Comparison of ENCODE assay signal across 1 cellular context in the genomic region with DNA sequence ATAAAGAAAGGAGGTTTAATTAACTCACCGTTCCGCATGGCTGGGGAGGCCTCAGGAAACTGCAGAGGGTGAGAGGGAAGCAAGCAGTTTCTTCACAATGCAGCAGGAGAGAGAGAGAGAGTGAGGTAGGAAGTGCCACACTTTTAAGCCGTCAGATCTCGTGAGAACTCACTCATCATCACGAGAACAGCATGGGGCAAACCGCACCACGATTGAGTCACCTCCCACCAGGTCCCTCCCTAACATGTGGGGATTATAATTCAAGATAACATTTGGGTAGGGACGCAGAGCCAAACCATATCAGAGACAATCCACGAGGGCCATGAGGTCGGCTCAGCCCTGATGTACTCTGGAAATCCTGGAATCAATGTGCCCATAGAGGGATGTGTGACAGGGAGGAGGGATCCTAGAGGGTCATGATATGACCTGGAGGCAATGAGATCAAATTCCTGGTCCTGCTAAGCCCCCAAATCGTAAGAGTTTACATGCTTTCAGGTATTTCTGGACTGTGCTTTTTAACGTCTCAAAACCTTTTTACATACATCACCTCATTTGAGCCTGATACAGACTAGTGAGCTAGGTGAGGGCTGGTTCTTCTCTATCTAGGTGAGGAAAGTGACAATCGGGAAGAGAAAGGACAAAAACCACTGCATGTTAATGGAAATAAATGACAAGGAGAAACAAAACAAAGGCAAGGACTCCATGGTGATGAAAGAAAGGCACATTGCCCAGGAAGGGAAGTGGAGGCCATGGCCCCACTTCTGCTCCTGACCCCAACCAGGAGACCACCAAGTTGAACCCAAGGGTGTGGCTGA.
TF ChIP-seq lines count a peak whose summit lies in the region.

No MANE protein-coding gene starts in this region.

TF ChIP-seq in K562, 482 proteins besides CTCF, POLR2A, EP300 and RAD21 (continued from another document and continues in another):
- TF ChIP-seq, protein P1, sequence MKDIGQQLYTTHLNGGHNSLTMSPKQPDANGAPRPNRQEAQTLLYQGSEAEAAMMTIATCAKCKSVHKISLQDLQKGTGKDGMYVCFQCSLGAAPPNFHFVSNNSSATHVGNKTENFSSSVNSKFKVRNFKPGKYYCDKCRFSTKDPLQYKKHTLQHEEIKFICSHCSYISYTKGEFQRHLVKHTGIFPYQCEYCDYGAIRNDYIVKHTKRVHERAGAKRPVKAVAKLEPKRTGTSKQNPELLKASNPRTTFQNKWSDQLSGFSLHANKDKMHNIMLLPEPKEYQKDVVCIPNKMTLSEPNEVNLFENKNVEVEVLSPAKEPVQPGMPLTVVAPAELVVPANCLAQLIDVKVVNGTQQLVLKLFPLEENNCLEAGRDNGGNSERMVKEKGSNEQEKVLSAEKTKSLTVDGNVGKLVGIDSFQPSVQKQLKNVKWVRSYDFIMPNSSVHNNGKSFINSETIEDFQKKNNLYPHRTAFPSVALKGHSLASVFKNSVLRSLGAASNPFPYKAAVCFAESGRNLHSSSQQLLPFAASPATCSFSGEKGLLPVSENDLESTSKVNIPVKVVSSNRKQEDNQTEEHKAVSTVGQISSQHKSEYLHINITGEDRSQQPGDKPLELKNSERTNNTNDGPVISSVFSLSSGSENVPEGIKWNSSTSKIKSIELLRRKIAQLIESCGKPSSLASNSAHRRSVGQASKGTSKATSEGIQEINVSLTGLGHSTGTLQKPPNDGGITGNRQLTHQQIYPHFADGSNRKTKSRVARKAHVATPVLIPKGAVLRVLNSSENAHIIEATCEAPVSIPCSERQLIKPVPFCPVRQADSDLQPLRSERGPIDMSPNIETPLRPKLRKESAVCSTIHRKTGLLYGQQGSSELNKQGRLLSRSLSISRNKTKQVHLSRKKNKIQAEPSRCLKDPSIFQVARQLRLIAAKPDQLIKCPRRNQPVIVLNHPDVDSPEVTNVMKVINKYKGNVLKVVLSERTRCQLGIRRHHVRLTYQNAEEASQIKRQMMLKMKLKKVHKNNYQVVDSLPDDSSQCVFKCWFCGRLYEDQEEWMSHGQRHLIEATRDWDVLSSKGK (CRISPR knock-in tag; IDR thresholded peaks at IDR 0.05): no peak
- TF ChIP-seq PHF8 (IDR thresholded peaks at IDR 0.05; ENCODE audit: borderline replicate concordance, low read length): peak; percentile 84
- peak; percentile 95 for TF ChIP-seq RBM25 (IDR thresholded peaks at IDR 0.05; ENCODE audit: low read depth, low read length, severe bottlenecking)
- no peak for TF ChIP-seq ILK (tag; IDR thresholded peaks at IDR 0.05; ENCODE audit: borderline replicate concordance, low read depth)
- no peak for TF ChIP-seq HEY1 (CRISPR knock-in tag; IDR thresholded peaks at IDR 0.05; ENCODE audit: borderline replicate concordance)
- TF ChIP-seq KAT7 (CRISPR knock-in tag; IDR thresholded peaks at IDR 0.05; ENCODE audit: borderline replicate concordance): peak; percentile 69; the same call in 1 of the 2 replicates
- no peak for TF ChIP-seq NR3C1 (CRISPR knock-in tag; IDR thresholded peaks at IDR 0.05)
- no peak for TF ChIP-seq MTF1 (CRISPR knock-in tag; IDR thresholded peaks at IDR 0.05; ENCODE audit: borderline replicate concordance)
- TF ChIP-seq, protein P2, sequence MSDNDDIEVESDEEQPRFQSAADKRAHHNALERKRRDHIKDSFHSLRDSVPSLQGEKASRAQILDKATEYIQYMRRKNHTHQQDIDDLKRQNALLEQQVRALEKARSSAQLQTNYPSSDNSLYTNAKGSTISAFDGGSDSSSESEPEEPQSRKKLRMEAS (CRISPR knock-in tag; IDR thresholded peaks at IDR 0.05): peak; percentile 91
- TF ChIP-seq GABPB1 (CRISPR knock-in tag; IDR thresholded peaks at IDR 0.05): peak; percentile 64; the same call in 1 of the 2 replicates
- TF ChIP-seq CHD4 (IDR thresholded peaks at IDR 0.05; ENCODE audit: insufficient read depth, insufficient replicate concordance, low read depth, low read length, poor library complexity, severe bottlenecking): no peak
- TF ChIP-seq, protein P3, sequence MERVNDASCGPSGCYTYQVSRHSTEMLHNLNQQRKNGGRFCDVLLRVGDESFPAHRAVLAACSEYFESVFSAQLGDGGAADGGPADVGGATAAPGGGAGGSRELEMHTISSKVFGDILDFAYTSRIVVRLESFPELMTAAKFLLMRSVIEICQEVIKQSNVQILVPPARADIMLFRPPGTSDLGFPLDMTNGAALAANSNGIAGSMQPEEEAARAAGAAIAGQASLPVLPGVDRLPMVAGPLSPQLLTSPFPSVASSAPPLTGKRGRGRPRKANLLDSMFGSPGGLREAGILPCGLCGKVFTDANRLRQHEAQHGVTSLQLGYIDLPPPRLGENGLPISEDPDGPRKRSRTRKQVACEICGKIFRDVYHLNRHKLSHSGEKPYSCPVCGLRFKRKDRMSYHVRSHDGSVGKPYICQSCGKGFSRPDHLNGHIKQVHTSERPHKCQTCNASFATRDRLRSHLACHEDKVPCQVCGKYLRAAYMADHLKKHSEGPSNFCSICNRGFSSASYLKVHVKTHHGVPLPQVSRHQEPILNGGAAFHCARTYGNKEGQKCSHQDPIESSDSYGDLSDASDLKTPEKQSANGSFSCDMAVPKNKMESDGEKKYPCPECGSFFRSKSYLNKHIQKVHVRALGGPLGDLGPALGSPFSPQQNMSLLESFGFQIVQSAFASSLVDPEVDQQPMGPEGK (CRISPR knock-in tag; IDR thresholded peaks at IDR 0.05; ENCODE audit: borderline replicate concordance): no peak
- no peak for TF ChIP-seq HOXB6 (CRISPR knock-in tag; IDR thresholded peaks at IDR 0.05; ENCODE audit: borderline replicate concordance)
- TF ChIP-seq RCOR1 (IDR thresholded peaks at IDR 0.05; ENCODE audit: borderline replicate concordance in 1 of 2, low read depth in 2 of 2, low read length in 2 of 2): peak; percentile 84 to 98
- TF ChIP-seq ZNF23 (CRISPR knock-in tag; IDR thresholded peaks at IDR 0.05): no peak
- TF ChIP-seq, protein P4, sequence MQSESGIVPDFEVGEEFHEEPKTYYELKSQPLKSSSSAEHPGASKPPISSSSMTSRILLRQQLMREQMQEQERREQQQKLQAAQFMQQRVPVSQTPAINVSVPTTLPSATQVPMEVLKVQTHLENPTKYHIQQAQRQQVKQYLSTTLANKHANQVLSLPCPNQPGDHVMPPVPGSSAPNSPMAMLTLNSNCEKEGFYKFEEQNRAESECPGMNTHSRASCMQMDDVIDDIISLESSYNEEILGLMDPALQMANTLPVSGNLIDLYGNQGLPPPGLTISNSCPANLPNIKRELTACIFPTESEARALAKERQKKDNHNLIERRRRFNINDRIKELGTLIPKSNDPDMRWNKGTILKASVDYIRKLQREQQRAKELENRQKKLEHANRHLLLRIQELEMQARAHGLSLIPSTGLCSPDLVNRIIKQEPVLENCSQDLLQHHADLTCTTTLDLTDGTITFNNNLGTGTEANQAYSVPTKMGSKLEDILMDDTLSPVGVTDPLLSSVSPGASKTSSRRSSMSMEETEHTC (IDR thresholded peaks at IDR 0.05): peak; percentile 84
- TF ChIP-seq, protein P5, sequence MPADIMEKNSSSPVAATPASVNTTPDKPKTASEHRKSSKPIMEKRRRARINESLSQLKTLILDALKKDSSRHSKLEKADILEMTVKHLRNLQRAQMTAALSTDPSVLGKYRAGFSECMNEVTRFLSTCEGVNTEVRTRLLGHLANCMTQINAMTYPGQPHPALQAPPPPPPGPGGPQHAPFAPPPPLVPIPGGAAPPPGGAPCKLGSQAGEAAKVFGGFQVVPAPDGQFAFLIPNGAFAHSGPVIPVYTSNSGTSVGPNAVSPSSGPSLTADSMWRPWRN (IDR thresholded peaks at IDR 0.05; ENCODE audit: low read depth): peak; percentile 85
- no peak for TF ChIP-seq ZNF76 (CRISPR knock-in tag; IDR thresholded peaks at IDR 0.05; ENCODE audit: borderline replicate concordance)
- TF ChIP-seq NFE2 (IDR thresholded peaks at IDR 0.05; ENCODE audit: low read depth): peak; percentile 20; the same call in 1 of the 2 replicates
- TF ChIP-seq SRF (CRISPR knock-in tag; IDR thresholded peaks at IDR 0.05): 0 out of 4 replicates have a peak, but pooled peaks of 1 of the 2 experiments have one; percentile 46
- no peak for TF ChIP-seq ZNF324 (CRISPR knock-in tag; IDR thresholded peaks at IDR 0.05)
- TF ChIP-seq BDP1 (IDR thresholded peaks at IDR 0.05; ENCODE audit: insufficient read depth, insufficient read length): no peak
- peak; percentile 93 for TF ChIP-seq ARHGAP35 (IDR thresholded peaks at IDR 0.05; ENCODE audit: partially characterized antibody)
- no peak for TF ChIP-seq IFI16 (CRISPR knock-in tag; IDR thresholded peaks at IDR 0.05)
- TF ChIP-seq, protein P6, sequence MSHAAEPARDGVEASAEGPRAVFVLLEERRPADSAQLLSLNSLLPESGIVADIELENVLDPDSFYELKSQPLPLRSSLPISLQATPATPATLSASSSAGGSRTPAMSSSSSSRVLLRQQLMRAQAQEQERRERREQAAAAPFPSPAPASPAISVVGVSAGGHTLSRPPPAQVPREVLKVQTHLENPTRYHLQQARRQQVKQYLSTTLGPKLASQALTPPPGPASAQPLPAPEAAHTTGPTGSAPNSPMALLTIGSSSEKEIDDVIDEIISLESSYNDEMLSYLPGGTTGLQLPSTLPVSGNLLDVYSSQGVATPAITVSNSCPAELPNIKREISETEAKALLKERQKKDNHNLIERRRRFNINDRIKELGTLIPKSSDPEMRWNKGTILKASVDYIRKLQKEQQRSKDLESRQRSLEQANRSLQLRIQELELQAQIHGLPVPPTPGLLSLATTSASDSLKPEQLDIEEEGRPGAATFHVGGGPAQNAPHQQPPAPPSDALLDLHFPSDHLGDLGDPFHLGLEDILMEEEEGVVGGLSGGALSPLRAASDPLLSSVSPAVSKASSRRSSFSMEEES (CRISPR knock-in tag; IDR thresholded peaks at IDR 0.05): peak; percentile 14; the same call in 1 of the 2 replicates
- peak; percentile 55; the same call in 1 of the 2 replicates for TF ChIP-seq ZKSCAN1 (IDR thresholded peaks at IDR 0.05; ENCODE audit: low read depth, low read length)
- peak; percentile 87 to 92 for TF ChIP-seq TRIM24 (IDR thresholded peaks at IDR 0.05)
- TF ChIP-seq TAF9B (IDR thresholded peaks at IDR 0.05; ENCODE audit: partially characterized antibody): peak; percentile 93
- TF ChIP-seq ZNF589 (CRISPR knock-in tag; IDR thresholded peaks at IDR 0.05; ENCODE audit: low read depth): no peak
- no peak for TF ChIP-seq THRAP3 (IDR thresholded peaks at IDR 0.05; ENCODE audit: borderline replicate concordance)
- TF ChIP-seq, protein P7, sequence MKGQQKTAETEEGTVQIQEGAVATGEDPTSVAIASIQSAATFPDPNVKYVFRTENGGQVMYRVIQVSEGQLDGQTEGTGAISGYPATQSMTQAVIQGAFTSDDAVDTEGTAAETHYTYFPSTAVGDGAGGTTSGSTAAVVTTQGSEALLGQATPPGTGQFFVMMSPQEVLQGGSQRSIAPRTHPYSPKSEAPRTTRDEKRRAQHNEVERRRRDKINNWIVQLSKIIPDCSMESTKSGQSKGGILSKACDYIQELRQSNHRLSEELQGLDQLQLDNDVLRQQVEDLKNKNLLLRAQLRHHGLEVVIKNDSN (CRISPR knock-in tag; IDR thresholded peaks at IDR 0.05): 0 out of 2 replicates have a peak, but pooled peaks have one; percentile 30
- TF ChIP-seq, protein P8, sequence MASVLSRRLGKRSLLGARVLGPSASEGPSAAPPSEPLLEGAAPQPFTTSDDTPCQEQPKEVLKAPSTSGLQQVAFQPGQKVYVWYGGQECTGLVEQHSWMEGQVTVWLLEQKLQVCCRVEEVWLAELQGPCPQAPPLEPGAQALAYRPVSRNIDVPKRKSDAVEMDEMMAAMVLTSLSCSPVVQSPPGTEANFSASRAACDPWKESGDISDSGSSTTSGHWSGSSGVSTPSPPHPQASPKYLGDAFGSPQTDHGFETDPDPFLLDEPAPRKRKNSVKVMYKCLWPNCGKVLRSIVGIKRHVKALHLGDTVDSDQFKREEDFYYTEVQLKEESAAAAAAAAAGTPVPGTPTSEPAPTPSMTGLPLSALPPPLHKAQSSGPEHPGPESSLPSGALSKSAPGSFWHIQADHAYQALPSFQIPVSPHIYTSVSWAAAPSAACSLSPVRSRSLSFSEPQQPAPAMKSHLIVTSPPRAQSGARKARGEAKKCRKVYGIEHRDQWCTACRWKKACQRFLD (CRISPR knock-in tag; IDR thresholded peaks at IDR 0.05): no peak
- peak; percentile 26 to 50; a peak in 2 of 4 replicates for TF ChIP-seq NONO (IDR thresholded peaks at IDR 0.05; ENCODE audit: low read depth in 2 of 2, low read length in 1 of 2)
- peak; percentile 99 for TF ChIP-seq CHD2 (IDR thresholded peaks at IDR 0.05; ENCODE audit: low read depth, low read length)
- TF ChIP-seq ZNF444 (CRISPR knock-in tag; IDR thresholded peaks at IDR 0.05): no peak
- no peak for TF ChIP-seq SREBF2 (CRISPR knock-in tag; IDR thresholded peaks at IDR 0.05)
- TF ChIP-seq MIER1 (IDR thresholded peaks at IDR 0.05; ENCODE audit: low read depth): peak; percentile 52; the same call in 1 of the 2 replicates
- peak; percentile 85 for TF ChIP-seq CREM (IDR thresholded peaks at IDR 0.05; ENCODE audit: low read depth)
- peak; percentile 88 for TF ChIP-seq ELF1 (tag; IDR thresholded peaks at IDR 0.05)
- TF ChIP-seq DIDO1 (tag; IDR thresholded peaks at IDR 0.05; ENCODE audit: low read depth): no peak
- TF ChIP-seq HDAC8 (tag; IDR thresholded peaks at IDR 0.05): no peak
- peak; percentile 95 for TF ChIP-seq POLR2H (tag; IDR thresholded peaks at IDR 0.05; ENCODE audit: low read depth)
- TF ChIP-seq, protein P9, sequence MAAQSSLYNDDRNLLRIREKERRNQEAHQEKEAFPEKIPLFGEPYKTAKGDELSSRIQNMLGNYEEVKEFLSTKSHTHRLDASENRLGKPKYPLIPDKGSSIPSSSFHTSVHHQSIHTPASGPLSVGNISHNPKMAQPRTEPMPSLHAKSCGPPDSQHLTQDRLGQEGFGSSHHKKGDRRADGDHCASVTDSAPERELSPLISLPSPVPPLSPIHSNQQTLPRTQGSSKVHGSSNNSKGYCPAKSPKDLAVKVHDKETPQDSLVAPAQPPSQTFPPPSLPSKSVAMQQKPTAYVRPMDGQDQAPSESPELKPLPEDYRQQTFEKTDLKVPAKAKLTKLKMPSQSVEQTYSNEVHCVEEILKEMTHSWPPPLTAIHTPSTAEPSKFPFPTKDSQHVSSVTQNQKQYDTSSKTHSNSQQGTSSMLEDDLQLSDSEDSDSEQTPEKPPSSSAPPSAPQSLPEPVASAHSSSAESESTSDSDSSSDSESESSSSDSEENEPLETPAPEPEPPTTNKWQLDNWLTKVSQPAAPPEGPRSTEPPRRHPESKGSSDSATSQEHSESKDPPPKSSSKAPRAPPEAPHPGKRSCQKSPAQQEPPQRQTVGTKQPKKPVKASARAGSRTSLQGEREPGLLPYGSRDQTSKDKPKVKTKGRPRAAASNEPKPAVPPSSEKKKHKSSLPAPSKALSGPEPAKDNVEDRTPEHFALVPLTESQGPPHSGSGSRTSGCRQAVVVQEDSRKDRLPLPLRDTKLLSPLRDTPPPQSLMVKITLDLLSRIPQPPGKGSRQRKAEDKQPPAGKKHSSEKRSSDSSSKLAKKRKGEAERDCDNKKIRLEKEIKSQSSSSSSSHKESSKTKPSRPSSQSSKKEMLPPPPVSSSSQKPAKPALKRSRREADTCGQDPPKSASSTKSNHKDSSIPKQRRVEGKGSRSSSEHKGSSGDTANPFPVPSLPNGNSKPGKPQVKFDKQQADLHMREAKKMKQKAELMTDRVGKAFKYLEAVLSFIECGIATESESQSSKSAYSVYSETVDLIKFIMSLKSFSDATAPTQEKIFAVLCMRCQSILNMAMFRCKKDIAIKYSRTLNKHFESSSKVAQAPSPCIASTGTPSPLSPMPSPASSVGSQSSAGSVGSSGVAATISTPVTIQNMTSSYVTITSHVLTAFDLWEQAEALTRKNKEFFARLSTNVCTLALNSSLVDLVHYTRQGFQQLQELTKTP (IDR thresholded peaks at IDR 0.05; ENCODE audit: low read depth in 1 of 2, partially characterized antibody in 2 of 2): peak in 1 of 2 experiments; percentile 51
- peak; percentile 61; the same call in 1 of the 2 replicates for TF ChIP-seq ADNP (tag; IDR thresholded peaks at IDR 0.05)
- no peak for TF ChIP-seq FOXK1 (CRISPR knock-in tag; IDR thresholded peaks at IDR 0.05; ENCODE audit: borderline replicate concordance)
- TF ChIP-seq LEF1 (IDR thresholded peaks at IDR 0.05): peak; percentile 76
